Comparison of ENCODE assay signal across 29 cellular contexts in the genomic region with DNA sequence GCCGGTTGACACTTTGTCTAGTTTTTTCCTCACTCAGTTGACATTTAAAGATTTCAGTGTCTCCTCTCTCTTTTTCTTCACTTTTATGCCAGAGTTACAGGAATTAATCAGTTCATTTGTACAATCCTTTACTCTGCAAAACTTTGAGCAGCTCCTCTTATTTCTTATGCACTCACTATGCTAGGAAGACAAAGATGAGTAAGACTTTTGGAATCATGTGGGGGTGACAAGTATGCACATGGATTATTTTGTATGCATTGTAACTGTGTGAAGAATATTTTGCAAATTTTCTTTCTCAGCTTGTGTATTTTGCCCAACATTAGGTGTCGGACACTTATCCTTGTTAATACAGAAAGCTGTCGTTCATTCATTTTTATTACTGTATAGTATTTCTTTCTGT.
DNase-seq lines count a peak whose midpoint lies in the region; TF ChIP-seq lines count a peak whose summit lies in the region.
"Had no signal": no experiment of that assay in that cellular context is flagged by ENCODE, and none has a peak within 500 bp of the region (broad histone marks: within the 10 kb centered on the region; RNA-seq: fewer than 3 reads in every experiment).

No MANE protein-coding gene starts in this region.

- no peak for TF ChIP-seq CTCF in HFFc6 (IDR thresholded peaks at IDR 0.05)
- TF ChIP-seq CTCF in fibroblast of pulmonary artery (IDR thresholded peaks at IDR 0.05; ENCODE audit: low read length, missing control alignments) = no peak

- H3K9ac ChIP-seq in skeletal muscle satellite cell (ENCODE audit: low read depth, low read length) = no peak overlapping the region
- H3K9ac ChIP-seq: SK-N-SH had no signal

- H3K36me3 ChIP-seq in skeletal muscle satellite cell (ENCODE audit: insufficient read depth, low read length) = no peaks in the 10 kb centered on the region

- H3K9me3 Mint-ChIP-seq in HFFc6 = no peaks in the 10 kb centered on the region
- H3K9me3 Mint-ChIP-seq: activated naive CD4-positive, alpha-beta T cell treated with anti-CD3 and anti-CD28 coated beads for 36 hours had no signal

- H3K9me3 ChIP-seq in skeletal muscle satellite cell (replicated peaks; ENCODE audit: low read length) = no peaks in the 10 kb centered on the region
- H3K9me3 ChIP-seq: mucosa of descending colon, SK-N-SH had no signal

- H3K4me3 ChIP-seq in fibroblast of pulmonary artery (replicated peaks; ENCODE audit: low read depth, low read length) = no peak overlapping the region
- peak overlapping the region; percentile 49 for H3K4me3 ChIP-seq in skeletal muscle satellite cell (ENCODE audit: low read length)
- H3K4me3 ChIP-seq: dorsolateral prefrontal cortex, mucosa of descending colon had no signal

- no peaks in the 10 kb centered on the region for H3K27me3 ChIP-seq in skeletal muscle satellite cell (ENCODE audit: control insufficient read depth, insufficient read depth, low read length)

- H3K36me3 Mint-ChIP-seq in HFFc6 (ENCODE audit: low read depth) = no peaks in the 10 kb centered on the region

- in situ Hi-C loops in ACHN (cut with HindIII; ENCODE audit: low pct_ligation_motif_present, low pct_unique_long_range_greater_than_20kb, low sequenced_read_pairs) = no loop called here

- H3K4me1 ChIP-seq in skeletal muscle satellite cell (ENCODE audit: control insufficient read depth, insufficient read depth, low read length) = peaks cover 29% of the 10 kb centered on the region

- DNase-seq in HFFc6 (peak; percentile 32), astrocyte of the hippocampus (ENCODE audit: low read depth, low spot score) (peak; percentile 47), fibroblast of pulmonary artery (ENCODE audit: low read depth) (peak; percentile 28), ACHN (no peak), substantia nigra (lab: John Stamatoyannopoulos, UW) (no peak), mucosa of gallbladder (ENCODE audit: low spot score) (no peak)
- DNase-seq: activated CD4-positive, alpha-beta T cell treated with anti-CD3 and anti-CD28 coated beads, Interleukin-2, amount 10 ng/mL, durations not matched to agents 24 days and 14 days; activated naive CD4-positive, alpha-beta T cell treated with anti-CD3 and anti-CD28 coated beads for 36 hours; activated T-cell treated with anti-CD3 and anti-CD28 coated beads, Interleukin-2, amount 50 U/mL, for 4 hours; AML-193; amniotic stem cell; CD4-positive, alpha-beta memory T cell; central memory CD4-positive, alpha-beta T cell; dorsolateral prefrontal cortex; GDM1; GOT3; mucosa of descending colon; NCI-H1048; NCI-H187; NCI-H2171 treated with DMSO at 0.1 percent for 48 hours; NCI-H526 treated with DMSO at 0.1 percent for 48 hours; RPMI8226; SK-N-SH; stimulated activated CD8-positive, alpha-beta memory T cell treated with anti-CD3 and anti-CD28 coated beads, Interleukin-4, amount 100 ng/mL, for 48 hours; T-helper 2 cell; trophoblast cell had no signal

- peaks cover 3% of the 10 kb centered on the region for H3K27me3 Mint-ChIP-seq in HFFc6 (ENCODE audit: insufficient read depth)

- no peak overlapping the region for H3K27ac Mint-ChIP-seq in HFFc6
- H3K27ac Mint-ChIP-seq: activated CD4-positive, alpha-beta T cell treated with anti-CD3 and anti-CD28 coated beads, Interleukin-2, amount 10 ng/mL, durations not matched to agents 24 days and 14 days; activated naive CD4-positive, alpha-beta T cell treated with anti-CD3 and anti-CD28 coated beads for 36 hours; CD4-positive, alpha-beta memory T cell had no signal

- no peak overlapping the region for H3K27ac ChIP-seq in substantia nigra (ENCODE audit: low read depth, low read length, poor library complexity, severe bottlenecking)
- H3K27ac ChIP-seq: dorsolateral prefrontal cortex, VCaP had no signal

- H3K4me2 ChIP-seq in skeletal muscle satellite cell (ENCODE audit: low read length) = peak overlapping the region; percentile 74
- H3K4me2 ChIP-seq: SK-N-SH had no signal

- peaks cover 49% of the 10 kb centered on the region for H3K4me1 Mint-ChIP-seq in HFFc6 (ENCODE audit: low read depth)

- H3K4me3 Mint-ChIP-seq in HFFc6 = peak overlapping the region; percentile 40
- H3K4me3 Mint-ChIP-seq: activated CD4-positive, alpha-beta T cell treated with anti-CD3 and anti-CD28 coated beads, Interleukin-2, amount 10 ng/mL, durations not matched to agents 24 days and 14 days; activated naive CD4-positive, alpha-beta T cell treated with anti-CD3 and anti-CD28 coated beads for 36 hours; activated T-cell treated with anti-CD3 and anti-CD28 coated beads, Interleukin-2, amount 50 U/mL, for 4 hours; neural crest cell had no signal

Comparison
In these comparisons a context has a peak if more than half of its experiments do, and no peak if none do; other contexts are left out.
1. DNase-seq: peak in HFFc6 (single experiment), astrocyte of the hippocampus (single experiment) and fibroblast of pulmonary artery (single experiment); none in ACHN (single experiment), substantia nigra (0 of 49) and mucosa of gallbladder (single experiment).